Comparison of ENCODE assay signal across 9 cellular contexts in genomic region chr1:46174448-46175231, GRCh38. TPM values are rescaled to one million over a fixed set of nuclear protein-coding genes. Genes with fewer than 3 reads are reported as not detected.
DNase-seq lines count a peak whose midpoint lies in the region; ATAC-seq and TF ChIP-seq lines count a peak whose summit lies in the region.
"Had no signal": no experiment of that assay in that cellular context is flagged by ENCODE, and none has a peak within 500 bp of the region (broad histone marks: within the 10 kb centered on the region; RNA-seq: fewer than 3 reads in every experiment).

TSPAN1 (plus strand) TSS chr1:46175087; CDS start chr1:46181108, 6,021 bp downstream.

- H3K4me3 ChIP-seq in GM23338: no peak within 1 kb of the TSS
- H3K4me3 ChIP-seq in stomach: no peak within 1 kb of the TSS

- H3F3A ChIP-seq in GM23338 (replicated peaks; ENCODE audit: low read depth): no peaks in the 10 kb centered on the region

- no peaks in the 10 kb centered on the region for H3K36me3 Mint-ChIP-seq in GM23338 (ENCODE audit: low read depth)
- H3K36me3 Mint-ChIP-seq: memory B cell had no signal

- no peak within 1 kb of the TSS for H3K4me3 Mint-ChIP-seq in GM23338
- H3K4me3 Mint-ChIP-seq: memory B cell had no signal

- no peaks in the 10 kb centered on the region for H3K9me3 Mint-ChIP-seq in GM23338
- H3K9me3 Mint-ChIP-seq: memory B cell had no signal

- TF ChIP-seq CTCF in GM23338 (conservative IDR thresholded peaks at IDR 0.05; ENCODE audit: low read depth in 2 of 2) (no peak), stomach (IDR thresholded peaks at IDR 0.05) (no peak)

- H3K4me1 ChIP-seq in GM23338 (ENCODE audit: insufficient read depth) (peaks cover 16% of the 10 kb centered on the region; the same call in 1 of the 2 replicates), stomach (peaks cover 31 to 54% (median 43%) of the 10 kb centered on the region in 4 donors)

- no peak within 1 kb of the TSS for H3K4me2 ChIP-seq in GM23338

- H3K27me3 Mint-ChIP-seq in GM23338 (ENCODE audit: insufficient read depth, low read depth, poor library complexity): peaks cover 5% of the 10 kb centered on the region

- no peaks in the 10 kb centered on the region for H3K79me2 ChIP-seq in GM23338 (replicated peaks; ENCODE audit: insufficient read depth)

- H3K27ac Mint-ChIP-seq in GM23338: no peak within 1 kb of the TSS
- H3K27ac Mint-ChIP-seq: memory B cell had no signal

- TF ChIP-seq EP300 in stomach (IDR thresholded peaks at IDR 0.05): no peak

- WGBS in stomach, 5 donors: 29 to 52% (median 32%) methylated on average over 7 to 11 of the region's 11 CpGs

- H3K9me2 ChIP-seq in GM23338 (ENCODE audit: insufficient read depth): no peaks in the 10 kb centered on the region

- DNase-seq in GM23338 (ENCODE audit: low spot score) (no peak), cerebellar nuclear complex (lab: John Stamatoyannopoulos, UW) (peak; percentile 90 to 98), stomach (peak; percentile 61), NCI-H187 (lab: John Stamatoyannopoulos, UW) (no peak), GOT3 (lab: John Stamatoyannopoulos, UW) (no peak)

- no peaks in the 10 kb centered on the region for H3K27me3 ChIP-seq in GM23338 (ENCODE audit: insufficient read depth)
- H3K27me3 ChIP-seq in layer of hippocampus (ENCODE audit: control insufficient read depth, insufficient read depth, low read length): no peaks in the 10 kb centered on the region
- no peaks in the 10 kb centered on the region for H3K27me3 ChIP-seq in stomach

- H3K36me3 ChIP-seq in GM23338 (ENCODE audit: insufficient read depth) (no peaks in the 10 kb centered on the region), stomach (no peaks in the 10 kb centered on the region)

- no peak for TF ChIP-seq POLR2A in stomach (IDR thresholded peaks at IDR 0.05)

- intact Hi-C loops in stomach (cut with DNase I; ENCODE audit: low total_unique reads): loop anchor here (5.0 kb wide), 1 partner anchor 137 kb away; no protein-coding TSS in a partner anchor

- no peak within 1 kb of the TSS for H3K27ac ChIP-seq in GM23338 (ENCODE audit: low read depth)
- H3K27ac ChIP-seq in layer of hippocampus (ENCODE audit: low read depth, low read length): peak within 1 kb of the TSS; percentile 43
- H3K27ac ChIP-seq in stomach: peak within 1 kb of the TSS; percentile 22 to 83 (median 74)

- ATAC-seq in GM23338 (no peak), HG03565 (IDR thresholded peaks at IDR 0.05; ENCODE audit: unreplicated experiment) (no peak), HG02759 (IDR thresholded peaks at IDR 0.05; ENCODE audit: unreplicated experiment) (no peak)

- no peaks in the 10 kb centered on the region for H4K20me1 ChIP-seq in GM23338 (replicated peaks; ENCODE audit: insufficient read depth)

- peaks cover 15% of the 10 kb centered on the region for H3K4me1 Mint-ChIP-seq in GM23338

- H3K9me3 ChIP-seq in stomach: no peaks in the 10 kb centered on the region

- peak within 1 kb of the TSS; percentile 78 for H2AFZ ChIP-seq in GM23338

TF ChIP-seq in GM23338, 12 proteins besides CTCF, POLR2A, EP300 and RAD21 (continues in another document):
- no peak for TF ChIP-seq ZNF114 (CRISPR knock-in tag; IDR thresholded peaks at IDR 0.05)
- no peak for TF ChIP-seq REST (IDR thresholded peaks at IDR 0.05; ENCODE audit: unreplicated experiment)
- no peak for TF ChIP-seq JUNB (IDR thresholded peaks at IDR 0.05; ENCODE audit: unreplicated experiment)
- no peak for TF ChIP-seq ZNF331 (CRISPR knock-in tag; IDR thresholded peaks at IDR 0.05; ENCODE audit: low read depth)
- no peak for TF ChIP-seq STAT1 (IDR thresholded peaks at IDR 0.05; ENCODE audit: unreplicated experiment)
- no peak for TF ChIP-seq POLR2AphosphoS5 (IDR thresholded peaks at IDR 0.05; ENCODE audit: low read depth)
- no peak for TF ChIP-seq NANOG (IDR thresholded peaks at IDR 0.05; ENCODE audit: borderline replicate concordance)
- TF ChIP-seq EZH2 (IDR thresholded peaks at IDR 0.05; ENCODE audit: low read depth, unreplicated experiment): no peak
- TF ChIP-seq ZNF462 (CRISPR knock-in tag; IDR thresholded peaks at IDR 0.05): no peak
- no peak for TF ChIP-seq CREB1 (CRISPR knock-in tag; IDR thresholded peaks at IDR 0.05; ENCODE audit: low read depth)

RNA-seq across cellular contexts. Expression of gene TSPAN1, which starts in this region (rescaled TPM):
- total RNA-seq in GM23338 (2014; rRNA removed; shearing (Covaris generic)): not detected in 2 replicates
- not detected in 2 replicates for polyA plus RNA-seq in GM23338 (2016; fragmentation: Nextera tagmentation; extraction: Ambion mirVana)
- total RNA-seq in stomach: 100 to 1,000 TPM in 2 of 5 donors, 10 to 100 TPM in 3; 52.1 to 154 (median 79.9) TPM
- polyA plus RNA-seq in stomach: 100 to 1,000 TPM in 1 of 3 donors, 10 to 100 TPM in 2; 35.9 to 131 (median 38.5) TPM

Comparison
In these comparisons a context has a peak if more than half of its experiments do, and no peak if none do; other contexts are left out.
1. RNA of gene TSPAN1 (total RNA-seq): 52.1 to 154 TPM in stomach; not detected in GM23338; every median in the first group is over 10 times any median in the second.
2. RNA of gene TSPAN1 (polyA plus RNA-seq): 35.9 to 131 TPM in stomach; not detected in GM23338; every median in the first group is over 10 times any median in the second.
3. DNase-seq: peak in cerebellar nuclear complex (2 of 2) and stomach (single experiment); none in GM23338 (single experiment), NCI-H187 (0 of 2) and GOT3 (single experiment).